ENCODE assay signal across 18 cellular contexts in the genomic region with DNA sequence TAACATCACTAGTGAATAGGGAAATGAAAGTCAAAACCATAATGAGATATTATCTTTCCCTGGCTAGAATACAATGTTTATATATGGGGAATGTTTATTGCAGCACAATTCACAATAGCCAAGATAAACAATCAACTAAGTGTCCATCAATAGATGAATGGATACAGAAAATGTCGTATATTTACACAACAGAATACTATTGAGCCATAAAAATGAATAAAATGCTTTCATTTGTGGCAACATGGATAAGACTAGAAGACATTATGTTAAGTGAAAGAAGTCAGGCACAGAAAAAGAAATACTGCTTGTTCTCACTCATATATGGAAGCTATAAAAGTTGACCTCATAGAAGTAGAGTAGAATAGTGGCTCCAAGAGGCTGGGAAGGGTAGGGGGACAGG.
A peak's percentile ranks its signal among the peaks of the same experiment; 100 is the strongest.
DNase-seq lines count a peak whose midpoint lies in the region; ATAC-seq and TF ChIP-seq lines count a peak whose summit lies in the region.
"Had no signal": no experiment of that assay in that cellular context is flagged by ENCODE, and none has a peak within 500 bp of the region (broad histone marks: within the 10 kb centered on the region; RNA-seq: fewer than 3 reads in every experiment).

No MANE protein-coding gene starts in this region.

- TF ChIP-seq CTCF in fibroblast of villous mesenchyme (IDR thresholded peaks at IDR 0.05; ENCODE audit: insufficient read depth, low read depth, low read length): no peak

- ATAC-seq in left lobe of liver: no peak
- ATAC-seq: GM23338 had no signal

- DNase-seq in NOMO-1 treated with DMSO at 0.1 percent for 48 hours (lab: John Stamatoyannopoulos, UW; ENCODE audit: unreplicated experiment) (peak; percentile 2), NOMO-1 (lab: John Stamatoyannopoulos, UW; ENCODE audit: unreplicated experiment in 2 of 2) (no peak), NCI-H2029 treated with DMSO at 0.1 percent for 48 hours (lab: John Stamatoyannopoulos, UW) (peak; percentile 5), fibroblast of villous mesenchyme (ENCODE audit: low read depth) (peak; percentile 2), DMS53 treated with DMSO at 0.1 percent for 48 hours (lab: John Stamatoyannopoulos, UW; ENCODE audit: unreplicated experiment) (no peak), left lobe of liver (ENCODE audit: low spot score) (no peak)
- DNase-seq: ACHN; BE2C; C1 segment of cervical spinal cord; CD4-positive, CD25-positive, alpha-beta regulatory T cell; CD8-positive, alpha-beta memory T cell; COR-L47; DMS 273 treated with DMSO at 0.1 percent for 48 hours; DMS53; HCEC 1CT; HFFc6; IMR-90 had no signal

- H3K4me3 ChIP-seq in fibroblast of villous mesenchyme (ENCODE audit: low read depth, low read length): no peak overlapping the region
- H3K4me3 ChIP-seq: GM23338 had no signal

Comparison
In these comparisons a context has a peak if more than half of its experiments do, and no peak if none do; other contexts are left out.
1. DNase-seq: peak in NOMO-1 treated with DMSO at 0.1 percent for 48 hours (single experiment), NCI-H2029 treated with DMSO at 0.1 percent for 48 hours (single experiment) and fibroblast of villous mesenchyme (single experiment); none in NOMO-1 (0 of 2), DMS53 treated with DMSO at 0.1 percent for 48 hours (single experiment) and left lobe of liver (single experiment).